7 cellular contexts compared by ENCODE assay signal in the genomic region with DNA sequence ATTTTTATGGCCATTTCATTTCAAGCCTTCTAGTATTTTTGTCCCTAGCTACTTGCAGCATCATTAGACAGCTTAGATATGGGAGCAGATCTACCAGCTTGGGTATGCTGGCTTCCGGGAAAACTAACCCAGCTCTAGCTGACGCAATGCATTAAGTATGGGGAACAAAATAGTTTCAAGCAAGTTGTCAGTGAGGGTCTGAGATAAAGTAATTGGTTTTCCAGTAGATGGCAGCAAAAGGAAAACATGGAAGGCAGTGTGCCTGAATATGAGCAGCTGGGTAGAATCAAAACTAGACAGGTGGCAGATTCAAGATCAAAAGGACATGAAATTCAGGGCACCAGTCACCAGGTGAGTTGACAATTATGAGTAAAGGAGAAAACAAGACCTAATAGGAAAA.
DNase-seq lines count a peak whose midpoint lies in the region; ATAC-seq and TF ChIP-seq lines count a peak whose summit lies in the region.

No MANE protein-coding gene starts in this region.

- ATAC-seq in GM18520 (IDR thresholded peaks at IDR 0.05; ENCODE audit: unreplicated experiment) (no peak), GM19395 (IDR thresholded peaks at IDR 0.05; ENCODE audit: unreplicated experiment) (no peak)

- peaks cover 0 to 3% (median 0%) of the 10 kb centered on the region in 5 experiments for H3K9me3 Mint-ChIP-seq in brain

- TF ChIP-seq CTCF in GM20000 (IDR thresholded peaks at IDR 0.05; ENCODE audit: extremely low read depth, missing control alignments) (no peak), brain (conservative IDR thresholded peaks at IDR 0.05) (peak; percentile 34 to 68)

- peak overlapping the region in 3 of 5 experiments; percentile 25 to 75 (median 35) for H3K27ac Mint-ChIP-seq in brain

- H3K4me3 Mint-ChIP-seq in brain = no peak overlapping the region

- peak; percentile 4 for DNase-seq in GM20000 (ENCODE audit: low spot score)
- peak; percentile 69 for DNase-seq in NCI-H2107 treated with DMSO at 0.1 percent for 48 hours (lab: John Stamatoyannopoulos, UW; ENCODE audit: unreplicated experiment)
- DNase-seq in midbrain (lab: John Stamatoyannopoulos, UW) = peak; percentile 16
- no peak for DNase-seq in activated CD4-positive, alpha-beta T cell treated with anti-CD3 and anti-CD28 coated beads, Interleukin-2, amount 50 U/mL, for 1 hour

- peaks cover 11% of the 10 kb centered on the region for H3K27me3 Mint-ChIP-seq in brain

- peaks cover 59% of the 10 kb centered on the region for H3K4me1 Mint-ChIP-seq in brain

- no peaks in the 10 kb centered on the region for H3K36me3 Mint-ChIP-seq in brain
